8 cellular contexts compared by ENCODE assay signal in the genomic region with DNA sequence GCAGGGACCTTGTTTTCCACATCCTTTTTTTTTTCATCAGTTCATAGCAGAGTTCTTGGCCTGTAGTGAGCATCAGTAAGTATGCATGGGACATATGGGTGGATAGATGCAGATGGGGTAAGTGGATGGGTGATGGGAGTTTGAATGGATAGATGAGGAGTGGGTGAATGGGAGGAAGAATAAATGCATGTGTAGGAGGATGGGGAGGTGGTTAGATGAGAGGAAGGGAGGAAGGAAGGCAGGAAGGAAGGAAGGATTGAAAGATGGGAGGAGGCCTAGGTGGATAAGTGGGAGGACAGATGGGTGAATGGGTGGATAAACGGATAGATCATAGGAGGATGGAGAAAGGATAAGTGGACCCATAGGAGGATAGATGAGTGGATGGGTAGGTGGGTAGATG. TPM values are rescaled to one million over a fixed set of nuclear protein-coding genes. Genes with fewer than 3 reads are reported as not detected.
"Had no signal": no experiment of that assay in that cellular context is flagged by ENCODE, and none has a peak within 500 bp of the region (broad histone marks: within the 10 kb centered on the region; RNA-seq: fewer than 3 reads in every experiment).

No MANE protein-coding gene starts in this region.

- H3K36me3 ChIP-seq: HAP-1 had no signal

- H3K9ac ChIP-seq: GM23248, KMS-11 had no signal

- H3K9me3 ChIP-seq: HAP-1 had no signal

- H3K4me3 ChIP-seq: GM23248, HAP-1 had no signal

- H2AFZ ChIP-seq: GM23248 had no signal

- H3K27ac ChIP-seq: GM23248, KMS-11 had no signal

- FAIRE-seq: HepG2 had no signal

- H3K4me2 ChIP-seq: KMS-11 had no signal

- H3K4me1 ChIP-seq: HAP-1 had no signal

- DNase-seq: GM23248, GOT3, H7, KBM-7 had no signal

RNA-seq across cellular contexts. Expression of a gene that starts 3.9 kb away (rescaled TPM):
- polyA plus RNA-seq: IgD-negative memory B cell had no signal

RNA-seq across cellular contexts. Expression of a gene that starts 56.7 kb away (rescaled TPM):
- polyA plus RNA-seq: GM23248, IgD-negative memory B cell had no signal
